1 cellular context compared by ENCODE assay signal in the genomic region with DNA sequence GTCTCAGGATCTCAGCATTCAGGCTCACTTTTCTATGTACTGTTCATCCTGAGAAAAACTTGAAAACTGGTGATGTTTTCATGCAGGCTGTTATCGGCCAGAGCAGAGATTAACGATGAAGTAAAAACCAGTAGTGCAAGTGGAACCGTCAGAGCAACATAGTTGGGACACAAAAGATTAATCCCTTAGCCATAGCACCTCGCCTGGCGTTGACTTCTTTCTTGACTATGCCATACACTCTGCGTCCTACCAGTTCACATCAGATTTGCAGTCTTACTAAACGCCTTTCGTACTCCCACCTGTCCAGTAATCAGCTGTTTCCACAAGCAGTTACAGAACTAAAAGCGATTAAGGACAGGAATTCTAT.
TF ChIP-seq lines count a peak whose summit lies in the region.

No MANE protein-coding gene starts in this region.

TF ChIP-seq in H1, 55 proteins besides CTCF, POLR2A, EP300 and RAD21 (continued from another document):
- TF ChIP-seq NANOG (IDR thresholded peaks at IDR 0.05; ENCODE audit: insufficient read depth, low read depth, low read length, poor library complexity, severe bottlenecking): no peak
- no peak for TF ChIP-seq CHD1 (IDR thresholded peaks at IDR 0.05; ENCODE audit: low read depth, low read length)
- TF ChIP-seq CTBP2 (IDR thresholded peaks at IDR 0.05; ENCODE audit: borderline replicate concordance, insufficient read depth, insufficient read length, low read length): no peak
- no peak for TF ChIP-seq KDM1A (IDR thresholded peaks at IDR 0.05; ENCODE audit: borderline replicate concordance, low read length)
- no peak for TF ChIP-seq SIN3A (conservative IDR thresholded peaks at IDR 0.05 in 1 of 2, IDR thresholded peaks at IDR 0.05 in 1 of 2; ENCODE audit: low read depth in 1 of 2, low read length in 2 of 2)
- TF ChIP-seq PHF8 (conservative IDR thresholded peaks at IDR 0.05; ENCODE audit: low read depth, low read length): no peak
- TF ChIP-seq GTF2F1 (IDR thresholded peaks at IDR 0.05; ENCODE audit: borderline replicate concordance, low read depth, low read length): no peak
- no peak for TF ChIP-seq GABPA (IDR thresholded peaks at IDR 0.05; ENCODE audit: borderline replicate concordance, insufficient read depth, low read length)
- TF ChIP-seq, protein P1, sequence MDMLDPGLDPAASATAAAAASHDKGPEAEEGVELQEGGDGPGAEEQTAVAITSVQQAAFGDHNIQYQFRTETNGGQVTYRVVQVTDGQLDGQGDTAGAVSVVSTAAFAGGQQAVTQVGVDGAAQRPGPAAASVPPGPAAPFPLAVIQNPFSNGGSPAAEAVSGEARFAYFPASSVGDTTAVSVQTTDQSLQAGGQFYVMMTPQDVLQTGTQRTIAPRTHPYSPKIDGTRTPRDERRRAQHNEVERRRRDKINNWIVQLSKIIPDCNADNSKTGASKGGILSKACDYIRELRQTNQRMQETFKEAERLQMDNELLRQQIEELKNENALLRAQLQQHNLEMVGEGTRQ (IDR thresholded peaks at IDR 0.05; ENCODE audit: low read length): no peak
- TF ChIP-seq, protein P2, sequence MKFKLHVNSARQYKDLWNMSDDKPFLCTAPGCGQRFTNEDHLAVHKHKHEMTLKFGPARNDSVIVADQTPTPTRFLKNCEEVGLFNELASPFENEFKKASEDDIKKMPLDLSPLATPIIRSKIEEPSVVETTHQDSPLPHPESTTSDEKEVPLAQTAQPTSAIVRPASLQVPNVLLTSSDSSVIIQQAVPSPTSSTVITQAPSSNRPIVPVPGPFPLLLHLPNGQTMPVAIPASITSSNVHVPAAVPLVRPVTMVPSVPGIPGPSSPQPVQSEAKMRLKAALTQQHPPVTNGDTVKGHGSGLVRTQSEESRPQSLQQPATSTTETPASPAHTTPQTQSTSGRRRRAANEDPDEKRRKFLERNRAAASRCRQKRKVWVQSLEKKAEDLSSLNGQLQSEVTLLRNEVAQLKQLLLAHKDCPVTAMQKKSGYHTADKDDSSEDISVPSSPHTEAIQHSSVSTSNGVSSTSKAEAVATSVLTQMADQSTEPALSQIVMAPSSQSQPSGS (IDR thresholded peaks at IDR 0.05; ENCODE audit: low read length): no peak
- no peak for TF ChIP-seq TAF1 (IDR thresholded peaks at IDR 0.05; ENCODE audit: low read depth, low read length)
- TF ChIP-seq SP2 (IDR thresholded peaks at IDR 0.05; ENCODE audit: low read length): no peak
